In genomic region chr6:31060162-31060561, GRCh38 we compare ENCODE assay signal across 18 cellular contexts. TPM values are rescaled to one million over a fixed set of nuclear protein-coding genes. Genes with fewer than 3 reads are reported as not detected.
DNase-seq lines count a peak whose midpoint lies in the region; ATAC-seq and TF ChIP-seq lines count a peak whose summit lies in the region.
"Had no signal": no experiment of that assay in that cellular context is flagged by ENCODE, and none has a peak within 500 bp of the region (broad histone marks: within the 10 kb centered on the region; RNA-seq: fewer than 3 reads in every experiment).

No MANE protein-coding gene starts in this region.

- H3F3A ChIP-seq in PC-9 (ENCODE audit: insufficient read depth, low read depth), result peaks cover 41% of the 10 kb centered on the region

- H3K14ac ChIP-seq in trophoblast cell (ENCODE audit: low read length), result no peak overlapping the region

- ATAC-seq in RWPE2 (ENCODE audit: low read depth), result peak; percentile 34; the same call in 2 of the 3 replicates
- ATAC-seq: A549 had no signal

- no peak overlapping the region for H2BK5ac ChIP-seq in trophoblast cell (ENCODE audit: low read depth, low read length, poor library complexity)

- H3K27me3 Mint-ChIP-seq in endothelial cell (ENCODE audit: unreplicated experiment), result peaks cover 4% of the 10 kb centered on the region

- no peaks in the 10 kb centered on the region for H3K9me3 ChIP-seq in PC-9 (ENCODE audit: insufficient read depth, low read depth)
- no peaks in the 10 kb centered on the region for H3K9me3 ChIP-seq in RWPE2 (ENCODE audit: severe bottlenecking)
- no peaks in the 10 kb centered on the region for H3K9me3 ChIP-seq in hepatocyte (ENCODE audit: low read depth)
- no peaks in the 10 kb centered on the region for H3K9me3 ChIP-seq in trophoblast cell (ENCODE audit: insufficient read depth, low read depth, low read length)
- H3K9me3 ChIP-seq: A549, BE2C had no signal

- 83% methylated on average over 8 of the region's 8 CpGs for WGBS in hepatocyte (ENCODE audit: low lambda C conversion rate, missing lambda C conversion rate)
- WGBS in trophoblast cell (ENCODE audit: extremely low coverage, insufficient coverage, insufficient read length), result no CpG with 5 or more reads among the region's 8 CpGs

- H3K36me3 Mint-ChIP-seq in endothelial cell (ENCODE audit: low read depth, unreplicated experiment), result no peaks in the 10 kb centered on the region
- H3K36me3 Mint-ChIP-seq: CD4-positive, alpha-beta memory T cell had no signal

- no peak overlapping the region for H4K91ac ChIP-seq in trophoblast cell (ENCODE audit: low read depth, low read length)

- H3K18ac ChIP-seq in trophoblast cell (ENCODE audit: low read length), result no peak overlapping the region

- H3K79me1 ChIP-seq in trophoblast cell (ENCODE audit: low read length), result peaks cover 2% of the 10 kb centered on the region

- POLR2A ChIA-PET in PC-9 (lab: Charles Lee; ENCODE audit: unreplicated experiment), result interaction anchor here (0.7 kb wide), 1 partner anchor 77 kb away, joined by 5 read pairs; the partner anchor contains the start of gene MUC21

- H2AK5ac ChIP-seq in trophoblast cell (ENCODE audit: low read length), result no peak overlapping the region

- no peaks in the 10 kb centered on the region for H3K9me3 Mint-ChIP-seq in endothelial cell (ENCODE audit: unreplicated experiment)

- H3K4me3 ChIP-seq in PC-9 (no peak overlapping the region), RWPE2 (ENCODE audit: severe bottlenecking) (no peak overlapping the region), hepatocyte (no peak overlapping the region), trophoblast cell (ENCODE audit: low read depth, low read length) (no peak overlapping the region)
- H3K4me3 ChIP-seq: A549 had no signal

- no peak overlapping the region for H2BK120ac ChIP-seq in trophoblast cell (ENCODE audit: insufficient read depth, low read length, poor library complexity)

- no peaks in the 10 kb centered on the region for H3K36me3 ChIP-seq in PC-9 (ENCODE audit: low read depth)
- no peaks in the 10 kb centered on the region for H3K36me3 ChIP-seq in RWPE2 (ENCODE audit: low read depth)
- no peaks in the 10 kb centered on the region for H3K36me3 ChIP-seq in hepatocyte (replicated peaks; ENCODE audit: insufficient read depth, low read depth)
- H3K36me3 ChIP-seq in trophoblast cell (ENCODE audit: control insufficient read depth in 1 of 2, insufficient read depth in 2 of 2, low read length in 2 of 2), result no peaks in the 10 kb centered on the region
- H3K36me3 ChIP-seq: BE2C had no signal

- H3K4me2 ChIP-seq in PC-9 (peak overlapping the region; percentile 14; the same call in 1 of the 2 replicates), hepatocyte (no peak overlapping the region), trophoblast cell (ENCODE audit: low read length) (no peak overlapping the region)
- H3K4me2 ChIP-seq: A549 had no signal

- TF ChIP-seq CTCF in PC-9 (conservative IDR thresholded peaks at IDR 0.05), result no peak
- TF ChIP-seq CTCF in RWPE2 (IDR thresholded peaks at IDR 0.05; ENCODE audit: poor library complexity, severe bottlenecking), result no peak
- TF ChIP-seq CTCF in hepatocyte (IDR thresholded peaks at IDR 0.05; ENCODE audit: poor library complexity), result no peak
- no peak for TF ChIP-seq CTCF in endothelial cell (IDR thresholded peaks at IDR 0.05; ENCODE audit: unreplicated experiment)

- H3K4me1 Mint-ChIP-seq in endothelial cell (ENCODE audit: unreplicated experiment), result peaks cover 5% of the 10 kb centered on the region
- H3K4me1 Mint-ChIP-seq: CD4-positive, alpha-beta memory T cell had no signal

- H4K8ac ChIP-seq in trophoblast cell (ENCODE audit: low read depth, low read length), result no peak overlapping the region

- no peak overlapping the region for H3K23ac ChIP-seq in trophoblast cell (ENCODE audit: low read length)

- no peak overlapping the region for H3K9ac ChIP-seq in trophoblast cell (ENCODE audit: low read length)

- H3K4me3 Mint-ChIP-seq in endothelial cell (ENCODE audit: unreplicated experiment), result no peak overlapping the region

- H3K27ac ChIP-seq in PC-9 (peak overlapping the region; percentile 57), RWPE2 (ENCODE audit: poor library complexity, severe bottlenecking) (peak overlapping the region; percentile 96), hepatocyte (no peak overlapping the region), trophoblast cell (ENCODE audit: low read depth, low read length) (no peak overlapping the region)
- H3K27ac ChIP-seq: A549, C4-2B, HL-60 had no signal

- H3K4me1 ChIP-seq in PC-9 (replicated peaks; ENCODE audit: insufficient read depth), result peaks cover 43% of the 10 kb centered on the region
- peaks cover 42% of the 10 kb centered on the region for H3K4me1 ChIP-seq in RWPE2 (ENCODE audit: insufficient read depth, poor library complexity, severe bottlenecking)
- H3K4me1 ChIP-seq in hepatocyte (ENCODE audit: insufficient read depth), result peaks cover 4% of the 10 kb centered on the region
- H3K4me1 ChIP-seq in trophoblast cell (ENCODE audit: control insufficient read depth in 1 of 2, insufficient read depth in 2 of 2, low read length in 2 of 2), result peaks cover 0 to 2% of the 10 kb centered on the region in 2 experiments
- H3K4me1 ChIP-seq: BE2C had no signal

- BruUV-seq in PC-9 (replicated peaks; lab: Mats Ljungman, UMichigan), result no TSS peak

- CTCF ChIA-PET in PC-9 (lab: Charles Lee), result interaction anchor here (0.6 kb wide), 1 partner anchor 313 kb away, joined by 3 read pairs; no protein-coding TSS in a partner anchor

- H3K4ac ChIP-seq in trophoblast cell (ENCODE audit: low read depth, low read length), result no peak overlapping the region

- no peaks in the 10 kb centered on the region for H3K27me3 ChIP-seq in PC-9 (ENCODE audit: insufficient read depth, low read depth)
- H3K27me3 ChIP-seq in RWPE2 (ENCODE audit: insufficient read depth, poor library complexity, severe bottlenecking), result no peaks in the 10 kb centered on the region
- no peaks in the 10 kb centered on the region for H3K27me3 ChIP-seq in hepatocyte
- H3K27me3 ChIP-seq in trophoblast cell (ENCODE audit: insufficient read depth, low read length), result no peaks in the 10 kb centered on the region

- no peak overlapping the region for H3K27ac Mint-ChIP-seq in endothelial cell (ENCODE audit: unreplicated experiment)
- H3K27ac Mint-ChIP-seq: CD4-positive, alpha-beta memory T cell had no signal

- H2AFZ ChIP-seq in PC-9 (no peak overlapping the region), hepatocyte (no peak overlapping the region), trophoblast cell (ENCODE audit: insufficient read depth, low read length, poor library complexity) (no peak overlapping the region)

- DNase-seq in PC-9, result peak in 1 of 2 experiments; percentile 89
- no peak for DNase-seq in RWPE2 (ENCODE audit: low spot score)
- peak; percentile 23 for DNase-seq in hepatocyte (ENCODE audit: low spot score)
- no peak for DNase-seq in trophoblast cell
- no peak for DNase-seq in stimulated activated CD4-positive, alpha-beta T cell treated with anti-CD3 and anti-CD28 coated beads, Interleukin-15, amount 100 ng/mL, for 24 hours
- no peak for DNase-seq in UCSD-AML1 (lab: John Stamatoyannopoulos, UW; ENCODE audit: unreplicated experiment)
- no peak for DNase-seq in endothelial cell (ENCODE audit: low spot score)
- DNase-seq: BE2C; CD4-positive, alpha-beta memory T cell; DMS153; DND-41; GF-D8; HCEC 1CT had no signal

- no peaks in the 10 kb centered on the region for H4K20me1 ChIP-seq in PC-9 (ENCODE audit: insufficient read depth)
- no peaks in the 10 kb centered on the region for H4K20me1 ChIP-seq in hepatocyte (ENCODE audit: insufficient read depth, poor library complexity, severe bottlenecking)

- no peak overlapping the region for H2BK12ac ChIP-seq in trophoblast cell (ENCODE audit: low read length)

- H4K12ac ChIP-seq in trophoblast cell (ENCODE audit: low read depth, low read length), result no peak overlapping the region

- H3K79me2 ChIP-seq in PC-9 (ENCODE audit: low read depth), result no peaks in the 10 kb centered on the region
- H3K79me2 ChIP-seq in hepatocyte, result no peaks in the 10 kb centered on the region
- H3K79me2 ChIP-seq in trophoblast cell (ENCODE audit: control insufficient read depth, insufficient read depth, low read length, poor library complexity), result no peaks in the 10 kb centered on the region

- no peaks in the 10 kb centered on the region for H3K9me2 ChIP-seq in PC-9 (ENCODE audit: insufficient read depth)
- H3K9me2 ChIP-seq in hepatocyte (replicated peaks; ENCODE audit: insufficient read depth), result no peaks in the 10 kb centered on the region

- intact Hi-C loops in PC-9 (cut with micrococcal nuclease; ENCODE audit: unreplicated experiment), result no loop called here

RNA-seq across cellular contexts. Expression of gene MUC22, which starts 49.9 kb away (rescaled TPM):
- total RNA-seq in PC-9 (2021) (not detected in 2 replicates), hepatocyte (0.03 TPM in 1 of 2 replicates, not detected in the other), endothelial cell (ENCODE audit: unreplicated experiment) (not detected)
- polyA plus RNA-seq in hepatocyte, result not detected in 2 replicates
- not detected in 2 replicates for polyA plus RNA-seq in trophoblast cell (2013)
- total RNA-seq: CD4-positive, alpha-beta memory T cell; H4 had no signal
- polyA plus RNA-seq: A549; AG04450; CD4-positive, alpha-beta memory T cell had no signal

RNA-seq across cellular contexts. Expression of gene C6orf15, which starts 52.2 kb away (rescaled TPM):
- 21.1 and 21.6 TPM in 2 replicates for total RNA-seq in PC-9 (2021)
- total RNA-seq in hepatocyte, result not detected in 2 replicates
- polyA plus RNA-seq in hepatocyte, result not detected in 2 replicates
- not detected in 2 replicates for polyA plus RNA-seq in trophoblast cell (2013)
- not detected for total RNA-seq in endothelial cell (ENCODE audit: unreplicated experiment)
- total RNA-seq: CD4-positive, alpha-beta memory T cell; H4 had no signal
- polyA plus RNA-seq: A549; AG04450; CD4-positive, alpha-beta memory T cell had no signal

RNA-seq across cellular contexts. Expression of gene PSORS1C1, which starts 54.4 kb away (rescaled TPM):
- total RNA-seq in PC-9 (2021) (29.2 and 34.2 TPM in 2 replicates), hepatocyte (0.80 and 1.4 TPM in 2 replicates), endothelial cell (ENCODE audit: unreplicated experiment) (0.54 TPM)
- 3.9 and 4.6 TPM in 2 replicates for polyA plus RNA-seq in hepatocyte
- polyA plus RNA-seq in trophoblast cell (2013), result 0.18 and 0.23 TPM in 2 replicates
- total RNA-seq: CD4-positive, alpha-beta memory T cell had no signal

Comparison
In these comparisons a context has a peak if more than half of its experiments do, and no peak if none do; other contexts are left out.
1. H3K27ac ChIP-seq: peak in PC-9 (single experiment) and RWPE2 (single experiment); none in hepatocyte (single experiment) and trophoblast cell (single experiment).
2. RNA of gene C6orf15, which starts 52.2 kb away (total RNA-seq): 21.1 to 21.6 TPM in PC-9; not detected in hepatocyte and not detected in endothelial cell (single experiment); every median in the first group is over 10 times any median in the second.
3. RNA of gene PSORS1C1, which starts 54.4 kb away (total RNA-seq): 29.2 to 34.2 TPM in PC-9; 0.80 to 1.4 TPM in hepatocyte and 0.54 TPM in endothelial cell (single experiment); every median in the first group is over 10 times any median in the second.